8 cellular contexts compared by ENCODE assay signal in genomic region chr11:119422505-119423416, GRCh38. TPM values are rescaled to one million over a fixed set of nuclear protein-coding genes. Genes with fewer than 3 reads are reported as not detected.
DNase-seq lines count a peak whose midpoint lies in the region; ATAC-seq and TF ChIP-seq lines count a peak whose summit lies in the region.

THY1 (minus strand) TSS chr11:119423172; CDS start chr11:119420905, 2,267 bp downstream.

- H3K27ac ChIP-seq in mucosa of rectum (ENCODE audit: low read depth in 2 of 2, low read length in 2 of 2), result peak within 1 kb of the TSS in 1 of 2 donors; percentile 43
- no peak within 1 kb of the TSS for H3K27ac ChIP-seq in urinary bladder (ENCODE audit: low read depth)

- in situ Hi-C loops in KBM-7 (cut with MboI; ENCODE audit: low pct_unique_long_range_greater_than_20kb, low sequenced_read_pairs), result no loop called here

- no peaks in the 10 kb centered on the region for H3K9me3 Mint-ChIP-seq in Calu3 (ENCODE audit: low read depth, unreplicated experiment)

- no TSS peak for BruUV-seq in Calu3 (replicated peaks; lab: Mats Ljungman, UMichigan)

- peaks cover 51% of the 10 kb centered on the region for H3K27me3 Mint-ChIP-seq in Calu3 (ENCODE audit: unreplicated experiment)

- H3K36me3 ChIP-seq in mucosa of rectum (ENCODE audit: control insufficient read depth in 2 of 2, insufficient read depth in 2 of 2, low read length in 2 of 2) (no peaks in the 10 kb centered on the region), urinary bladder (ENCODE audit: insufficient read depth) (no peaks in the 10 kb centered on the region)

- intact Hi-C loops in Calu3 (cut with micrococcal nuclease; ENCODE audit: unreplicated experiment), result no loop called here

- no peak for DNase-seq in Calu3
- peak; percentile 29 for DNase-seq in NCI-H446 treated with DMSO at 0.1 percent for 48 hours (lab: John Stamatoyannopoulos, UW)
- peak; percentile 88 for DNase-seq in ecto neural progenitor cell (ENCODE audit: low spot score)
- DNase-seq in KBM-7, result no peak

- 1% methylated on average over 60 of the region's 60 CpGs for WGBS in urinary bladder

- H3K4me1 ChIP-seq in mucosa of rectum (ENCODE audit: control insufficient read depth in 2 of 2, insufficient read depth in 2 of 2, low read length in 2 of 2) (no peaks in the 10 kb centered on the region), urinary bladder (ENCODE audit: insufficient read depth) (no peaks in the 10 kb centered on the region)

- no peaks in the 10 kb centered on the region for H3K9me3 ChIP-seq in mucosa of rectum (ENCODE audit: control insufficient read depth in 2 of 2, low read length in 2 of 2)

- H3K36me3 Mint-ChIP-seq in Calu3 (ENCODE audit: insufficient read depth, unreplicated experiment), result no peaks in the 10 kb centered on the region

- CTCF ChIA-PET in Calu3 (lab: Charles Lee), result interaction anchor here (0.7 kb wide), 1 partner anchor 242 kb away, joined by 3 read pairs; no protein-coding TSS in a partner anchor

- ATAC-seq in GM18502 (IDR thresholded peaks at IDR 0.05; ENCODE audit: poor library complexity, unreplicated experiment) (no peak), HG03354 (IDR thresholded peaks at IDR 0.05; ENCODE audit: poor library complexity, severe bottlenecking, unreplicated experiment) (no peak)

- peak within 1 kb of the TSS; percentile 47 to 56 for H3K4me3 ChIP-seq in mucosa of rectum (ENCODE audit: low read length in 2 of 2)
- peak within 1 kb of the TSS; percentile 32 for H3K4me3 ChIP-seq in urinary bladder (ENCODE audit: low read depth, low read length)

- H3K9ac ChIP-seq in mucosa of rectum (ENCODE audit: low read depth in 1 of 2, low read length in 2 of 2), result no peak within 1 kb of the TSS

- H3K27me3 ChIP-seq in mucosa of rectum (ENCODE audit: control insufficient read depth in 2 of 2, insufficient read depth in 2 of 2, low read length in 2 of 2), result peaks cover 6 to 8% of the 10 kb centered on the region in 2 donors

- TF ChIP-seq CTCF in Calu3 (IDR thresholded peaks at IDR 0.05; ENCODE audit: unreplicated experiment), result no peak

- H3K27ac Mint-ChIP-seq in Calu3 (ENCODE audit: unreplicated experiment), result no peak within 1 kb of the TSS

- peak within 1 kb of the TSS; percentile 29 for H3K4me3 Mint-ChIP-seq in Calu3 (ENCODE audit: low read depth, unreplicated experiment)

- H3K4me1 Mint-ChIP-seq in Calu3 (ENCODE audit: low read depth, unreplicated experiment), result no peaks in the 10 kb centered on the region

RNA-seq across cellular contexts. Expression of gene THY1, which starts in this region (rescaled TPM):
- total RNA-seq in Calu3 (2022) (not detected in 2 replicates), urinary bladder (39.2 TPM)
- polyA plus RNA-seq in urinary bladder, result 148 TPM

Comparison
In these comparisons a context has a peak if more than half of its experiments do, and no peak if none do; other contexts are left out.
1. RNA of gene THY1 (total RNA-seq): 39.2 TPM in urinary bladder (single experiment); not detected in Calu3; every median in the first group is over 10 times any median in the second.
2. DNase-seq: peak in NCI-H446 treated with DMSO at 0.1 percent for 48 hours (single experiment) and ecto neural progenitor cell (single experiment); none in Calu3 (single experiment) and KBM-7 (single experiment).